8 cellular contexts compared by ENCODE assay signal in the genomic region with DNA sequence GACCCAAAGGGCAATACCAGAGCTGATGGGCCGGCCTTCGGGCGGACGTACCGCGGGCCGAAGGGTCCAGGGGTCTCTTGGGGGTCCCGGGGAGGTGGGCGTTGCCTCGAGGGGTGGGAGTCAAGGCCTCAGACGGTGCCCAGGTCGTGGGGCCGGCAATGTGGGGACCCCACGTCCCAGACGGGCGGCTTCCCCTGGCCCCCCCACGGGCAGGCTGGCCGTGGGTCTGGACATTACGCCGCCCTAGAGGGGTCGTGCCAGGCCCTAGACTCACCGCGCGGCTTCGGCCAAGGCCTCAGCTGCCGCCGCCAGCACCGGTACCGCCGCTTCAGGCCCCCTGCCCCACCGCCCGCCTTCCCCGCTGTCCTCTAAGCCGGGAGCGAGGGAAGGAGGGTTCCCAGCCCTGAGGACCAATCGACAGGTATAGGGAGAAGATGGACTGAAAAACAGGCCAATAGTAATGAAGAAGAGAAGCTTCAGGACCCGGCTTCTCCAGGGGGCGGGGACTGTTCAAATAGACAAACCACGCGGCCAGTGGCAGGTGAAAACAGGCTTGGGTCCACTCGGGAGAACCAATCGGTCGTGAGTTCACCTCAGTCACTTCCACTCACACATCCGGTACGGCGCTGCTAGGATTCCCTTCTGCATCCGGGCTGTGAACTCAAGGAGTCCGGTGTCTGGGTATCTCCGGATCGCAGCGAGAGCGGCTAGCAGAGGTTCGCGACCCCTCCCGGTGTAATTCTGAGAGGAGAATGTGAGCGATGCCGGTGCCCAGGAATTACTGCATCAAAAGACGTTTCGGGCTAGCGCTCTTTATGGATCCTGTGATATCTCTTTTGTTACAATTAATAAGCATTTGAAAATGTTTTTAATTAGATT. TPM values are rescaled to one million over a fixed set of nuclear protein-coding genes. Genes with fewer than 3 reads are reported as not detected.
A peak's percentile ranks its signal among the peaks of the same experiment; 100 is the strongest.
DNase-seq lines count a peak whose midpoint lies in the region; ATAC-seq, FAIRE-seq and TF ChIP-seq lines count a peak whose summit lies in the region.

Gene MTOR (minus strand): TSS at position 381 of the 879 bp plus-strand sequence. CDS start 3,142 bp downstream, outside the sequence.

- H3K4me3 ChIP-seq in pancreas (peak within 1 kb of the TSS; percentile 89 to 100 (median 95)), tibial artery (peak within 1 kb of the TSS; percentile 66 to 79)

- H3K27me3 ChIP-seq in pancreas (no peaks in the 10 kb centered on the region), tibial artery (no peaks in the 10 kb centered on the region)

- intact Hi-C loops in Right ventricle myocardium superior (cut with DNase I) (no loop called here), pancreas (cut with DNase I) (no loop called here), tibial artery (cut with DNase I; ENCODE audit: low total_unique reads) (no loop called here)

- TF ChIP-seq CTCF in GM12874 (IDR thresholded peaks at IDR 0.05; ENCODE audit: insufficient read depth, low read depth, low read length) (0 out of 2 replicates have a peak, but pooled peaks have one; percentile 8), pancreas (IDR thresholded peaks at IDR 0.05) (no peak), tibial artery (IDR thresholded peaks at IDR 0.05) (no peak)

- peak; percentile 98 for FAIRE-seq in pancreas (lab: Jason Lieb, UNC)

- H3K27ac Mint-ChIP-seq in activated naive CD8-positive, alpha-beta T cell treated with anti-CD3 and anti-CD28 coated beads, Interleukin-2, amount 50 U/mL, for 24 hours, result peak within 1 kb of the TSS; percentile 83

- H3K4me3 Mint-ChIP-seq in activated naive CD8-positive, alpha-beta T cell treated with anti-CD3 and anti-CD28 coated beads, Interleukin-2, amount 50 U/mL, for 24 hours, result peak within 1 kb of the TSS; percentile 92

- no peaks in the 10 kb centered on the region for H3K27me3 Mint-ChIP-seq in activated naive CD8-positive, alpha-beta T cell treated with anti-CD3 and anti-CD28 coated beads, Interleukin-2, amount 50 U/mL, for 24 hours

- DNase-seq in NCI-H1417 treated with DMSO at 0.1 percent for 48 hours (lab: John Stamatoyannopoulos, UW) (peak; percentile 97), SW480 (ENCODE audit: low spot score) (peak; percentile 100), Right ventricle myocardium superior (peak; percentile 99), pancreas (peak; percentile 86 to 99 (median 98)), tibial artery (peak; percentile 99)
- peak; percentile 95 for DNase-seq in activated naive CD8-positive, alpha-beta T cell treated with anti-CD3 and anti-CD28 coated beads, Interleukin-2, amount 50 U/mL, for 24 hours

- H3K9me3 Mint-ChIP-seq in activated naive CD8-positive, alpha-beta T cell treated with anti-CD3 and anti-CD28 coated beads, Interleukin-2, amount 50 U/mL, for 24 hours, result no peaks in the 10 kb centered on the region

- H3K4me1 Mint-ChIP-seq in activated naive CD8-positive, alpha-beta T cell treated with anti-CD3 and anti-CD28 coated beads, Interleukin-2, amount 50 U/mL, for 24 hours, result peaks cover 22% of the 10 kb centered on the region

- H3K27ac ChIP-seq in pancreas (peak within 1 kb of the TSS in 3 of 4 donors; percentile 37 to 80 (median 55)), tibial artery (peak within 1 kb of the TSS; percentile 68 to 80)

- H3K36me3 Mint-ChIP-seq in activated naive CD8-positive, alpha-beta T cell treated with anti-CD3 and anti-CD28 coated beads, Interleukin-2, amount 50 U/mL, for 24 hours (ENCODE audit: low read depth), result peaks cover 15% of the 10 kb centered on the region

- H3K36me3 ChIP-seq in pancreas (peaks cover 0 to 10% (median 0%) of the 10 kb centered on the region in 3 donors), tibial artery (peaks cover 18 to 23% (median 19%) of the 10 kb centered on the region in 3 donors)

- H3K4me1 ChIP-seq in pancreas (peaks cover 0 to 7% (median 0%) of the 10 kb centered on the region in 3 donors), tibial artery (peaks cover 0 to 18% (median 13%) of the 10 kb centered on the region in 4 donors)

- no peaks in the 10 kb centered on the region for H3K9me3 ChIP-seq in pancreas
- no peaks in the 10 kb centered on the region for H3K9me3 ChIP-seq in tibial artery

- 1% methylated on average over 44 to 60 of the region's 60 CpGs for WGBS in pancreas, 2 donors

- ATAC-seq in HG02763 (IDR thresholded peaks at IDR 0.05; ENCODE audit: unreplicated experiment) (peak; percentile 97), Right ventricle myocardium superior (ENCODE audit: poor library complexity) (peak; percentile 100), pancreas (peak; percentile 99 to 100 (median 99))
- peak; percentile 99 for ATAC-seq in activated naive CD8-positive, alpha-beta T cell treated with anti-CD3 and anti-CD28 coated beads, Interleukin-2, amount 50 U/mL, for 24 hours

RNA-seq across cellular contexts. Expression of gene MTOR, which starts in this region (rescaled TPM):
- total RNA-seq in Right ventricle myocardium superior (26.9 TPM), pancreas (10 to 100 TPM; 11.9 to 22.6 (median 15.8) TPM)
- 10 to 100 TPM; 14.1 to 16.7 TPM for polyA plus RNA-seq in pancreas

Comparison
In these comparisons a context has a peak if more than half of its experiments do, and no peak if none do; other contexts are left out.
1. Peak in every context shown above with its lines: DNase-seq, ATAC-seq, H3K4me3 ChIP-seq and H3K27ac ChIP-seq.